ENCODE assay signal across 16 cellular contexts in the genomic region with DNA sequence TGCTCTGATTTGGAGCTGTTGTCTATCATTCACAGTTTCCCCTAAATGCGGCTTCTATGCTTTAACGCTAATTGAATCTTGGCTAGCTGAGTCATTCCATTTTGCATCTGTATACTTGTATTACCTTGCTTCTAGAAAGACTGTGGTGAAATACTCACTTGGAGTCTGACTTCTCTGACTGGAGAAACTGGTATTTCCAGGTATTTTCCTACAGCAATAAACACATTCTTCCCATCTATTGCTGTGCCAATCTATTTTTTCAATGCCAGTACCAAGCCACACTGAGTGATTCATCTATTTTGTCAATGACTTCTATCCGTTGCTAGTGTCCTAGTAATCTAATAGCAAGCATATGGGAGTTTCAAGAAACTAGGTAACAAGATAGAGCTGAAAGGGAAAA.
A peak's percentile ranks its signal among the peaks of the same experiment; 100 is the strongest.
DNase-seq lines count a peak whose midpoint lies in the region; ATAC-seq and TF ChIP-seq lines count a peak whose summit lies in the region.
"Had no signal": no experiment of that assay in that cellular context is flagged by ENCODE, and none has a peak within 500 bp of the region (broad histone marks: within the 10 kb centered on the region; RNA-seq: fewer than 3 reads in every experiment).

No MANE protein-coding gene starts in this region.

- in situ Hi-C loops in mammary epithelial cell (cut with MboI; ENCODE audit: low sequenced_read_pairs in 2 of 2) = no loop called here

- H3K36me3 ChIP-seq in HCT116 (ENCODE audit: control insufficient read depth in 1 of 2, insufficient read depth in 2 of 2, low read length in 2 of 2) = no peaks in the 10 kb centered on the region
- no peaks in the 10 kb centered on the region for H3K36me3 ChIP-seq in mammary epithelial cell (ENCODE audit: insufficient read depth, low read length)
- H3K36me3 ChIP-seq: BE2C, SJCRH30, vagina had no signal

- ATAC-seq in CD4-positive, alpha-beta T cell (ENCODE audit: poor library complexity) = no peak
- ATAC-seq in HCT116 (no peak), natural killer cell (peak in 1 of 3 donors; percentile 0), HG03175 (IDR thresholded peaks at IDR 0.05; ENCODE audit: unreplicated experiment) (no peak)

- dilution Hi-C loops in mammary epithelial cell (cut with HindIII; ENCODE audit: low sequenced_read_pairs) = no loop called here

- H3K4me1 ChIP-seq in HCT116 (ENCODE audit: control insufficient read depth in 1 of 2, insufficient read depth in 2 of 2, low read length in 2 of 2) (no peaks in the 10 kb centered on the region), mammary epithelial cell (ENCODE audit: insufficient read depth, low read length) (peaks cover 7% of the 10 kb centered on the region)
- H3K4me1 ChIP-seq: BE2C had no signal

- H3K27ac ChIP-seq in CD4-positive, alpha-beta T cell (ENCODE audit: low read depth, low read length) = no peak overlapping the region
- H3K27ac ChIP-seq in HCT116 (ENCODE audit: low read depth, low read length) = no peak overlapping the region
- peak overlapping the region; percentile 80 for H3K27ac ChIP-seq in mammary epithelial cell (ENCODE audit: insufficient read depth, low read depth, low read length)
- H3K27ac ChIP-seq: vagina had no signal

- H3K27ac Mint-ChIP-seq in CD4-positive, alpha-beta T cell = peak overlapping the region; percentile 88
- peak overlapping the region in 1 of 2 donors; percentile 83 for H3K27ac Mint-ChIP-seq in natural killer cell

- no peaks in the 10 kb centered on the region for H3K79me2 ChIP-seq in HCT116 (ENCODE audit: insufficient read depth, low read length)
- H3K79me2 ChIP-seq in mammary epithelial cell (ENCODE audit: insufficient read depth, low read length) = no peaks in the 10 kb centered on the region

- BruUV-seq in HCT116 (replicated peaks; lab: Mats Ljungman, UMichigan) = no TSS peak
- no TSS peak for BruUV-seq in mammary epithelial cell (replicated peaks; lab: Mats Ljungman, UMichigan)

- no peaks in the 10 kb centered on the region for H3K27me3 Mint-ChIP-seq in CD4-positive, alpha-beta T cell
- peaks cover 0 to under 1% of the 10 kb centered on the region in 2 donors for H3K27me3 Mint-ChIP-seq in natural killer cell (ENCODE audit: low read depth in 2 of 2)

- no peak for DNase-seq in CD4-positive, alpha-beta T cell
- DNase-seq in HCT116 (ENCODE audit: low read depth, low spot score) (peak; percentile 3), mammary epithelial cell (peak; percentile 98), natural killer cell (no peak), NCI-H510A (lab: John Stamatoyannopoulos, UW) (no peak), NCI-H2107 treated with DMSO at 0.1 percent for 48 hours (lab: John Stamatoyannopoulos, UW; ENCODE audit: unreplicated experiment) (no peak), NCI-H146 treated with DMSO at 0.1 percent for 48 hours (lab: John Stamatoyannopoulos, UW; ENCODE audit: unreplicated experiment) (no peak)
- DNase-seq: BE2C; dermis blood vessel endothelial cell; EL; Kasumi-1; NCI-H2081; stimulated activated CD4-positive, alpha-beta T cell treated with anti-CD3 and anti-CD28 coated beads, Interleukin-1b, Interleukin-23, amount 100 ng/mL, for 48 hours had no signal

- RAD21 ChIA-PET in HCT116 (lab: Charles Lee; ENCODE audit: low non-redundant PET in 1 of 2, low total read pairs in 2 of 2, uncharacterized antibody in 2 of 2, unreplicated experiment in 2 of 2) = no interaction called here

- H3K4me2 ChIP-seq in HCT116 (ENCODE audit: low read length) = no peak overlapping the region
- no peak overlapping the region for H3K4me2 ChIP-seq in mammary epithelial cell (ENCODE audit: insufficient read depth, low read depth, low read length)

- H3K9ac ChIP-seq in HCT116 (ENCODE audit: low read length) (no peak overlapping the region), mammary epithelial cell (ENCODE audit: insufficient read depth, low read length) (no peak overlapping the region)

- no peaks in the 10 kb centered on the region for H3K9me3 Mint-ChIP-seq in CD4-positive, alpha-beta T cell
- H3K9me3 Mint-ChIP-seq in natural killer cell = no peaks in the 10 kb centered on the region

- no peaks in the 10 kb centered on the region for H4K20me1 ChIP-seq in HCT116 (ENCODE audit: insufficient read depth)
- no peaks in the 10 kb centered on the region for H4K20me1 ChIP-seq in mammary epithelial cell (ENCODE audit: insufficient read depth, low read length)

- no peaks in the 10 kb centered on the region for H3K9me3 ChIP-seq in CD4-positive, alpha-beta T cell (ENCODE audit: control insufficient read depth, low read length)
- H3K9me3 ChIP-seq in HCT116 (ENCODE audit: control insufficient read depth in 1 of 2, insufficient read depth in 1 of 2, low read depth in 1 of 2, low read length in 2 of 2) (no peaks in the 10 kb centered on the region), mammary epithelial cell (replicated peaks; ENCODE audit: insufficient read depth, low read length) (no peaks in the 10 kb centered on the region)
- H3K9me3 ChIP-seq: BE2C, SJCRH30, vagina had no signal

- POLR2A ChIA-PET in CD4-positive, alpha-beta T cell (lab: Charles Lee) = interaction anchor here (1.2 to 2.6 kb wide), 3 partner anchors 11 to 76 kb away, joined by 3 to 18 read pairs (median 9); a partner anchor contains a TSS
- POLR2A ChIA-PET in HCT116 (lab: Charles Lee) = no interaction called here

- no peaks in the 10 kb centered on the region for H3K9me2 ChIP-seq in HCT116 (ENCODE audit: insufficient read depth)

- intact Hi-C loops in CD4-positive, alpha-beta T cell (cut with DNase I, micrococcal nuclease) = no loop called here
- intact Hi-C loops in HCT116 (cut with micrococcal nuclease) = no loop called here
- intact Hi-C loops in mammary epithelial cell (cut with micrococcal nuclease) = loop anchor here (1.0 kb wide), 1 partner anchor 27 kb away; no protein-coding TSS in a partner anchor
- intact Hi-C loops in natural killer cell (cut with micrococcal nuclease) = no loop called here

- no peaks in the 10 kb centered on the region for H3K36me3 Mint-ChIP-seq in CD4-positive, alpha-beta T cell (ENCODE audit: low read depth)
- H3K36me3 Mint-ChIP-seq in natural killer cell = no peaks in the 10 kb centered on the region

- no peak overlapping the region for H2AFZ ChIP-seq in HCT116 (ENCODE audit: low read depth, low read length, poor library complexity, severe bottlenecking)
- H2AFZ ChIP-seq in mammary epithelial cell (ENCODE audit: low read depth, low read length) = no peak overlapping the region

- H3K4me3 ChIP-seq in HCT116 (replicated peaks in 1 of 2; ENCODE audit: low read depth in 1 of 2, low read length in 2 of 2) (no peak overlapping the region), mammary epithelial cell (replicated peaks in 1 of 3; ENCODE audit: insufficient read depth in 1 of 3, low read depth in 2 of 3, low read length in 3 of 3) (no peak overlapping the region)
- H3K4me3 ChIP-seq: vagina had no signal

- 0% methylated on average over 3 of the region's 3 CpGs for WGBS in mammary epithelial cell (ENCODE audit: low coverage, missing lambda C conversion rate)

- H3K27me3 ChIP-seq in CD4-positive, alpha-beta T cell (ENCODE audit: control insufficient read depth, insufficient read depth, low read length) = no peaks in the 10 kb centered on the region
- H3K27me3 ChIP-seq in HCT116 (ENCODE audit: insufficient read depth, low read length) (no peaks in the 10 kb centered on the region), mammary epithelial cell (ENCODE audit: insufficient read depth, low read length) (no peaks in the 10 kb centered on the region)
- H3K27me3 ChIP-seq: BE2C, SJCRH30, vagina had no signal

- peaks cover 20% of the 10 kb centered on the region for H3K4me1 Mint-ChIP-seq in CD4-positive, alpha-beta T cell (ENCODE audit: low read depth)
- peaks cover 18 to 20% of the 10 kb centered on the region in 2 donors for H3K4me1 Mint-ChIP-seq in natural killer cell

- no peak for TF ChIP-seq CTCF in CD4-positive, alpha-beta T cell (IDR thresholded peaks at IDR 0.05)
- TF ChIP-seq CTCF in HCT116 (IDR thresholded peaks at IDR 0.05 in 2 of 3, conservative IDR thresholded peaks at IDR 0.05 in 1 of 3; ENCODE audit: borderline replicate concordance in 1 of 3, insufficient read depth in 1 of 3, low read depth in 2 of 3, low read length in 2 of 3) = no peak
- TF ChIP-seq CTCF in mammary epithelial cell (conservative IDR thresholded peaks at IDR 0.05 in 1 of 2, IDR thresholded peaks at IDR 0.05 in 1 of 2; ENCODE audit: extremely low read depth in 1 of 2, insufficient read depth in 1 of 2, low read depth in 1 of 2, low read length in 2 of 2) = no peak
- no peak for TF ChIP-seq CTCF in natural killer cell (IDR thresholded peaks at IDR 0.05)

- TF ChIP-seq RAD21 in HCT116 (IDR thresholded peaks at IDR 0.05; ENCODE audit: low read depth) = 0 out of 2 replicates have a peak, but pooled peaks have one; percentile 5

- CTCF ChIA-PET in CD4-positive, alpha-beta T cell (lab: Charles Lee) = interaction anchor here (0.7 to 1.9 kb wide), 4 partner anchors 24 to 241 kb away, joined by 3 to 5 read pairs (median 4); no protein-coding TSS in a partner anchor
- CTCF ChIA-PET in HCT116 (lab: Charles Lee) = no interaction called here
- CTCF ChIA-PET in mammary epithelial cell (lab: Charles Lee; ENCODE audit: low non-redundant PET) = no interaction called here

- no peak for TF ChIP-seq POLR2A in HCT116 (IDR thresholded peaks at IDR 0.05; ENCODE audit: borderline replicate concordance, extremely low read depth, insufficient read depth, insufficient read length)

- peak overlapping the region; percentile 78 for H3K4me3 Mint-ChIP-seq in CD4-positive, alpha-beta T cell
- peak overlapping the region; percentile 25 for H3K4me3 Mint-ChIP-seq in natural killer cell

TF ChIP-seq in HCT116, 20 proteins besides CTCF, POLR2A, EP300 and RAD21 (continues in another document):
- TF ChIP-seq EZH2 (IDR thresholded peaks at IDR 0.05) = no peak
- TF ChIP-seq EGR1 (IDR thresholded peaks at IDR 0.05; ENCODE audit: low read depth) = no peak
- no peak for TF ChIP-seq SP1 (IDR thresholded peaks at IDR 0.05; ENCODE audit: low read depth)
- no peak for TF ChIP-seq CEBPB (IDR thresholded peaks at IDR 0.05; ENCODE audit: low read depth)
- TF ChIP-seq, protein P1, sequence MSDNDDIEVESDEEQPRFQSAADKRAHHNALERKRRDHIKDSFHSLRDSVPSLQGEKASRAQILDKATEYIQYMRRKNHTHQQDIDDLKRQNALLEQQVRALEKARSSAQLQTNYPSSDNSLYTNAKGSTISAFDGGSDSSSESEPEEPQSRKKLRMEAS (IDR thresholded peaks at IDR 0.05) = no peak
- no peak for TF ChIP-seq EZH2phosphoT487 (IDR thresholded peaks at IDR 0.05; ENCODE audit: borderline replicate concordance)
- no peak for TF ChIP-seq ZFX (IDR thresholded peaks at IDR 0.05)
- no peak for TF ChIP-seq SRF (IDR thresholded peaks at IDR 0.05; ENCODE audit: low read depth)
- TF ChIP-seq ELF1 (IDR thresholded peaks at IDR 0.05; ENCODE audit: borderline replicate concordance, low read depth) = no peak
- TF ChIP-seq SIN3A (IDR thresholded peaks at IDR 0.05; ENCODE audit: low read depth) = no peak
- TF ChIP-seq JUND (IDR thresholded peaks at IDR 0.05) = no peak
- TF ChIP-seq TCF7L2 (IDR thresholded peaks at IDR 0.05; ENCODE audit: borderline replicate concordance, extremely low read depth, insufficient read depth, insufficient read length) = no peak
- TF ChIP-seq ZNF274 (IDR thresholded peaks at IDR 0.05; ENCODE audit: low read depth, low read length) = no peak

Comparison
In these comparisons a context has a peak if more than half of its experiments do, and no peak if none do; other contexts are left out.
1. DNase-seq: peak in HCT116 (single experiment) and mammary epithelial cell (single experiment); none in CD4-positive, alpha-beta T cell (0 of 10), natural killer cell (single experiment), NCI-H510A (single experiment), NCI-H2107 treated with DMSO at 0.1 percent for 48 hours (single experiment) and NCI-H146 treated with DMSO at 0.1 percent for 48 hours (single experiment).